Comparison of ENCODE assay signal across 1 cellular context in the genomic region with DNA sequence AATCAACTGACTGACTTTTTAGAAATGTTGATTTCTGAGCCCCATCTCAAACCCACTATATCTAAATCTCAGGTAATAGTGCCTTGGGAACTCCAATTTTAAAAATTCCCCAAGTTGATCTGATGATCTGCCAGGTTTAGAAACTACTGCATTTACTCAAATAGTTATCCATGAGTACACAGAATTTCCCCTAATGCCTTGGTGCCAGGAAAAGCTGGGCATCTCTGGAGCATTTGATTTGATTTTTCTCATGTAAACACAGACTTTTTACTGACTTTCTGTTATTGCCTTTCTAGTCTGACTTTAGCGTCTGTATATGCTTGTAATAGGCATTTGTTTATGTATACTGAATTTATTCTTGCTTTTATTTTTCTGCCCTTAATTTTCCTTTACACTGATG.
TF ChIP-seq lines count a peak whose summit lies in the region.

No MANE protein-coding gene starts in this region.

TF ChIP-seq in WTC11, 78 proteins besides CTCF, POLR2A, EP300 and RAD21 (continued from another document):
- TF ChIP-seq, protein P1, sequence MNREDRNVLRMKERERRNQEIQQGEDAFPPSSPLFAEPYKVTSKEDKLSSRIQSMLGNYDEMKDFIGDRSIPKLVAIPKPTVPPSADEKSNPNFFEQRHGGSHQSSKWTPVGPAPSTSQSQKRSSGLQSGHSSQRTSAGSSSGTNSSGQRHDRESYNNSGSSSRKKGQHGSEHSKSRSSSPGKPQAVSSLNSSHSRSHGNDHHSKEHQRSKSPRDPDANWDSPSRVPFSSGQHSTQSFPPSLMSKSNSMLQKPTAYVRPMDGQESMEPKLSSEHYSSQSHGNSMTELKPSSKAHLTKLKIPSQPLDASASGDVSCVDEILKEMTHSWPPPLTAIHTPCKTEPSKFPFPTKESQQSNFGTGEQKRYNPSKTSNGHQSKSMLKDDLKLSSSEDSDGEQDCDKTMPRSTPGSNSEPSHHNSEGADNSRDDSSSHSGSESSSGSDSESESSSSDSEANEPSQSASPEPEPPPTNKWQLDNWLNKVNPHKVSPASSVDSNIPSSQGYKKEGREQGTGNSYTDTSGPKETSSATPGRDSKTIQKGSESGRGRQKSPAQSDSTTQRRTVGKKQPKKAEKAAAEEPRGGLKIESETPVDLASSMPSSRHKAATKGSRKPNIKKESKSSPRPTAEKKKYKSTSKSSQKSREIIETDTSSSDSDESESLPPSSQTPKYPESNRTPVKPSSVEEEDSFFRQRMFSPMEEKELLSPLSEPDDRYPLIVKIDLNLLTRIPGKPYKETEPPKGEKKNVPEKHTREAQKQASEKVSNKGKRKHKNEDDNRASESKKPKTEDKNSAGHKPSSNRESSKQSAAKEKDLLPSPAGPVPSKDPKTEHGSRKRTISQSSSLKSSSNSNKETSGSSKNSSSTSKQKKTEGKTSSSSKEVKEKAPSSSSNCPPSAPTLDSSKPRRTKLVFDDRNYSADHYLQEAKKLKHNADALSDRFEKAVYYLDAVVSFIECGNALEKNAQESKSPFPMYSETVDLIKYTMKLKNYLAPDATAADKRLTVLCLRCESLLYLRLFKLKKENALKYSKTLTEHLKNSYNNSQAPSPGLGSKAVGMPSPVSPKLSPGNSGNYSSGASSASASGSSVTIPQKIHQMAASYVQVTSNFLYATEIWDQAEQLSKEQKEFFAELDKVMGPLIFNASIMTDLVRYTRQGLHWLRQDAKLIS (CRISPR knock-in tag; IDR thresholded peaks at IDR 0.05; ENCODE audit: borderline replicate concordance): no peak
- TF ChIP-seq ZNF232 (CRISPR knock-in tag; IDR thresholded peaks at IDR 0.05) (no peak), USF1 (CRISPR knock-in tag; IDR thresholded peaks at IDR 0.05) (no peak), HMGA2 (CRISPR knock-in tag; IDR thresholded peaks at IDR 0.05) (no peak), ZNF423 (CRISPR knock-in tag; IDR thresholded peaks at IDR 0.05) (no peak), ZNF396 (CRISPR knock-in tag; IDR thresholded peaks at IDR 0.05; ENCODE audit: borderline replicate concordance) (no peak), JAZF1 (CRISPR knock-in tag; IDR thresholded peaks at IDR 0.05) (no peak)
TF ChIP-seq in WTC11: peak in this region for 0.
